ENCODE assay signal across 8 cellular contexts in genomic region chr3:27368831-27369607, GRCh38. TPM values are rescaled to one million over a fixed set of nuclear protein-coding genes. Genes with fewer than 3 reads are reported as not detected.
DNase-seq lines count a peak whose midpoint lies in the region; ATAC-seq and TF ChIP-seq lines count a peak whose summit lies in the region.

NEK10 (minus strand) TSS chr3:27369383; CDS start chr3:27352882, 16,501 bp downstream.

- intact Hi-C loops in mucosa of descending colon (cut with DNase I, micrococcal nuclease), result no loop called here

- peaks cover 6% of the 10 kb centered on the region for H3K27me3 Mint-ChIP-seq in CD4-positive, CD25-positive, alpha-beta regulatory T cell

- H3K36me3 ChIP-seq in CD4-positive, CD25-positive, alpha-beta regulatory T cell (ENCODE audit: control insufficient read depth, insufficient read depth, low read length), result no peaks in the 10 kb centered on the region
- H3K36me3 ChIP-seq in esophagus (ENCODE audit: control insufficient read depth in 2 of 2, insufficient read depth in 2 of 2, low read length in 1 of 2), result no peaks in the 10 kb centered on the region
- no peaks in the 10 kb centered on the region for H3K36me3 ChIP-seq in mucosa of descending colon (ENCODE audit: low read depth)

- peak; percentile 89 to 94 (median 94) for DNase-seq in CD4-positive, CD25-positive, alpha-beta regulatory T cell
- DNase-seq in HK-2 (ENCODE audit: unreplicated experiment) (peak; percentile 89), NOMO-1 treated with dmso at 0.1 percent for 144 hours (lab: John Stamatoyannopoulos, UW; ENCODE audit: unreplicated experiment) (peak; percentile 84), activated T-cell treated with anti-CD3 and anti-CD28 coated beads for 4 hours (peak; percentile 83), mucosa of descending colon (peak; percentile 94 to 96 (median 95))
- DNase-seq in stimulated activated CD8-positive, alpha-beta memory T cell treated with anti-CD3 and anti-CD28 coated beads, Interleukin-2, amount 100 ng/mL, for 1 hour (ENCODE audit: low read depth in 2 of 2), result peak; percentile 80

- 1 to 4% methylated on average over 46 to 48 of the region's 48 CpGs for WGBS in esophagus, 2 donors

- peak within 1 kb of the TSS; percentile 57 for H3K27ac ChIP-seq in CD4-positive, CD25-positive, alpha-beta regulatory T cell (ENCODE audit: insufficient read depth, low read length, poor library complexity, severe bottlenecking)
- no peak within 1 kb of the TSS for H3K27ac ChIP-seq in esophagus (ENCODE audit: low read depth in 2 of 2, low read length in 1 of 2)

- H3K4me3 Mint-ChIP-seq in CD4-positive, CD25-positive, alpha-beta regulatory T cell, result peak within 1 kb of the TSS; percentile 89 to 98 (median 94)

- ATAC-seq in CD4-positive, CD25-positive, alpha-beta regulatory T cell (ENCODE audit: low read depth in 2 of 2), result peak; percentile 98
- ATAC-seq in GM19463 (IDR thresholded peaks at IDR 0.05; ENCODE audit: unreplicated experiment) (peak; percentile 100), mucosa of descending colon (peak; percentile 100)

- peak within 1 kb of the TSS; percentile 88 for H3K4me3 ChIP-seq in CD4-positive, CD25-positive, alpha-beta regulatory T cell (ENCODE audit: low read depth, low read length)
- H3K4me3 ChIP-seq in esophagus (ENCODE audit: low read depth in 1 of 2, low read length in 2 of 2), result peak within 1 kb of the TSS; percentile 60 to 83
- peak within 1 kb of the TSS; percentile 22 for H3K4me3 ChIP-seq in mucosa of descending colon

- H3K27me3 ChIP-seq in CD4-positive, CD25-positive, alpha-beta regulatory T cell (ENCODE audit: control insufficient read depth, insufficient read depth, low read length), result no peaks in the 10 kb centered on the region
- no peaks in the 10 kb centered on the region for H3K27me3 ChIP-seq in esophagus (ENCODE audit: control insufficient read depth in 1 of 2, insufficient read depth in 2 of 2, low read length in 2 of 2)

- peak within 1 kb of the TSS; percentile 82 to 95 (median 87) for H3K27ac Mint-ChIP-seq in CD4-positive, CD25-positive, alpha-beta regulatory T cell

- peaks cover 7 to 19% (median 15%) of the 10 kb centered on the region in 4 donors for H3K4me1 Mint-ChIP-seq in CD4-positive, CD25-positive, alpha-beta regulatory T cell

- H3K4me1 ChIP-seq in CD4-positive, CD25-positive, alpha-beta regulatory T cell (ENCODE audit: control insufficient read depth, insufficient read depth, low read length, poor library complexity, severe bottlenecking), result peaks cover 9% of the 10 kb centered on the region
- peaks cover 0 to 5% of the 10 kb centered on the region in 2 donors for H3K4me1 ChIP-seq in esophagus (ENCODE audit: control insufficient read depth in 2 of 2, insufficient read depth in 2 of 2, low read length in 1 of 2)
- H3K4me1 ChIP-seq in mucosa of descending colon (ENCODE audit: low read depth), result no peaks in the 10 kb centered on the region

- TF ChIP-seq CTCF in mucosa of descending colon (IDR thresholded peaks at IDR 0.05), result no peak

- H3K9me3 ChIP-seq in CD4-positive, CD25-positive, alpha-beta regulatory T cell (ENCODE audit: control insufficient read depth in 2 of 2, low read length in 2 of 2), result no peaks in the 10 kb centered on the region
- H3K9me3 ChIP-seq in esophagus (ENCODE audit: control insufficient read depth in 2 of 2, insufficient read depth in 1 of 2, low read depth in 1 of 2, low read length in 1 of 2) (no peaks in the 10 kb centered on the region), mucosa of descending colon (no peaks in the 10 kb centered on the region)

- H3K36me3 Mint-ChIP-seq in CD4-positive, CD25-positive, alpha-beta regulatory T cell, result no peaks in the 10 kb centered on the region

- no peaks in the 10 kb centered on the region for H3K9me3 Mint-ChIP-seq in CD4-positive, CD25-positive, alpha-beta regulatory T cell

RNA-seq across cellular contexts. Expression of gene NEK10, which starts in this region (rescaled TPM):
- 3.9 TPM for total RNA-seq in CD4-positive, CD25-positive, alpha-beta regulatory T cell
- under 1 TPM in 1 of 4 donors, not detected in 3; 0.54 TPM for polyA plus RNA-seq in CD4-positive, CD25-positive, alpha-beta regulatory T cell
- under 1 TPM; 0.26 to 0.55 TPM for polyA plus RNA-seq in esophagus
- 1 to 10 TPM; 1.1 to 6.5 (median 1.4) TPM for total RNA-seq in mucosa of descending colon

Comparison
In these comparisons a context has a peak if more than half of its experiments do, and no peak if none do; other contexts are left out.
1. H3K4me3 ChIP-seq: peak in every context shown above with its lines; median percentile 88 in CD4-positive, CD25-positive, alpha-beta regulatory T cell; 72 in esophagus; 22 in mucosa of descending colon.